26 cellular contexts compared by ENCODE assay signal in the genomic region with DNA sequence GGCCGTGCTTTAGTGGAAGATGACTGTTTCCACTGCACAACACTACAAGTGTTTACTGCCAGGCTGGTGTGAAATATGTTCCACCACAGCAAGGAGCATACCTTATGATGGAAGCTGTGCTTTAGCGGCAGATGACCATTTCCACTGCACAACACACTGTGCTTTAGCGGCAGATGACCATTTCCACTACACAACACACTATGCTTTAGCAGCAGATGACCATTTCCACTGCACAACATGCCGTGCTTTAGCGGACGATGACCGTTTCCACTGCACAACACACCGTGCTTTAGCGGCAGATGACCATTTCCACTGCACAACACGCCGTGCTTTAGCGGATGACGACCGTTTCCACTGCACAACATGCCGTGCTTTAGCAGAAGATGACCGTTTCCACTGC.
"Had no signal": no experiment of that assay in that cellular context is flagged by ENCODE, and none has a peak within 500 bp of the region (broad histone marks: within the 10 kb centered on the region; RNA-seq: fewer than 3 reads in every experiment).

No MANE protein-coding gene starts in this region.

- H3K4me3 ChIP-seq: colonic mucosa, esophagus muscularis mucosa, gastroesophageal sphincter, heart left ventricle, hepatocyte, left ventricle myocardium inferior, lower lobe of right lung had no signal

- H3K27me3 Mint-ChIP-seq: effector memory CD8-positive, alpha-beta T cell had no signal

- H3K79me2 ChIP-seq: hepatocyte had no signal

- H3K36me3 ChIP-seq: colonic mucosa had no signal

- H3K4me1 ChIP-seq: colonic mucosa, lower lobe of right lung had no signal

- H3K4me2 ChIP-seq: hepatocyte had no signal

- H2AFZ ChIP-seq: hepatocyte had no signal

- H3K27ac ChIP-seq: colonic mucosa, esophagus muscularis mucosa, foreskin keratinocyte, gastroesophageal sphincter, heart left ventricle, hepatocyte, left ventricle myocardium inferior, lower lobe of right lung had no signal

- H3K9me3 ChIP-seq: colonic mucosa, lower lobe of right lung had no signal

- H3K4me3 Mint-ChIP-seq: dendritic cell treated with granulocyte-macrophage colony-stimulating factor and Interleukin-4, amounts not matched to agents 40 ng/mL and 50 ng/mL, for 4 days; effector memory CD8-positive, alpha-beta T cell; endodermal cell; immature natural killer cell; naive thymus-derived CD4-positive, alpha-beta T cell had no signal

- H3K4me1 Mint-ChIP-seq: endodermal cell had no signal

- H3K27ac Mint-ChIP-seq: dendritic cell treated with granulocyte-macrophage colony-stimulating factor and Interleukin-4, amounts not matched to agents 40 ng/mL and 50 ng/mL, for 4 days; effector memory CD8-positive, alpha-beta T cell; endodermal cell; immature natural killer cell; naive thymus-derived CD4-positive, alpha-beta T cell had no signal

- FAIRE-seq: endometrium, endothelial cell of umbilical vein, frontal cortex, kidney had no signal

- ATAC-seq: effector memory CD8-positive, alpha-beta T cell; foreskin keratinocyte; gastroesophageal sphincter; heart left ventricle; left colon; left lobe of liver; lower lobe of right lung; naive thymus-derived CD4-positive, alpha-beta T cell had no signal

- H3K27me3 ChIP-seq: colonic mucosa, esophagus muscularis mucosa, foreskin keratinocyte, gastroesophageal sphincter, heart left ventricle, hepatocyte had no signal

- DNase-seq: colonic mucosa; cortex of kidney; effector CD8-positive, alpha-beta T cell; effector memory CD8-positive, alpha-beta T cell; endodermal cell; foreskin keratinocyte; heart left ventricle; hypothalamus; immature natural killer cell; islet precursor cell; kidney; kidney glomerular epithelial cell; left colon; left ventricle myocardium inferior; lower lobe of right lung; mesendoderm; midbrain; naive thymus-derived CD4-positive, alpha-beta T cell had no signal
